Comparison of ENCODE assay signal across 9 cellular contexts in genomic region chr9:135504262-135505229, GRCh38. TPM values are rescaled to one million over a fixed set of nuclear protein-coding genes. Genes with fewer than 3 reads are reported as not detected.
DNase-seq lines count a peak whose midpoint lies in the region; ATAC-seq and TF ChIP-seq lines count a peak whose summit lies in the region.
"Had no signal": no experiment of that assay in that cellular context is flagged by ENCODE, and none has a peak within 500 bp of the region (broad histone marks: within the 10 kb centered on the region; RNA-seq: fewer than 3 reads in every experiment).

No MANE protein-coding gene starts in this region.

- H3K27ac ChIP-seq in Peyer's patch = no peak overlapping the region
- no peak overlapping the region for H3K27ac ChIP-seq in psoas muscle
- H3K27ac ChIP-seq: skin epidermis had no signal

- WGBS in psoas muscle, 3 donors = 62 to 67% (median 63%) methylated on average over 21 of the region's 21 CpGs

- intact Hi-C loops in psoas muscle (cut with DNase I) = loop anchor here in 1 of 2 donors (10.0 kb wide), 1 partner anchor 1370 kb away; the partner anchor contains the start of gene WDR5

- H3K36me3 ChIP-seq in Peyer's patch (peaks cover 0 to 26% (median 0%) of the 10 kb centered on the region in 3 donors), psoas muscle (ENCODE audit: insufficient read depth in 1 of 2, low read depth in 1 of 2) (peaks cover 0 to 32% of the 10 kb centered on the region in 2 donors)

- no peaks in the 10 kb centered on the region for H3K27me3 ChIP-seq in Peyer's patch
- peaks cover 0 to 4% (median 0%) of the 10 kb centered on the region in 3 donors for H3K27me3 ChIP-seq in psoas muscle (ENCODE audit: insufficient read depth in 3 of 3, low read length in 2 of 3)

- no peak for TF ChIP-seq POLR2A in Peyer's patch (IDR thresholded peaks at IDR 0.05)

- no peak overlapping the region for H3K4me3 ChIP-seq in Peyer's patch
- H3K4me3 ChIP-seq in psoas muscle = no peak overlapping the region
- H3K4me3 ChIP-seq: skin epidermis had no signal

- peaks cover 3 to 15% (median 10%) of the 10 kb centered on the region in 4 donors for H3K4me1 ChIP-seq in Peyer's patch
- H3K4me1 ChIP-seq in psoas muscle = peaks cover 10% of the 10 kb centered on the region

- TF ChIP-seq CTCF in GM20000 (IDR thresholded peaks at IDR 0.05; ENCODE audit: extremely low read depth, missing control alignments) (peak; percentile 84), Peyer's patch (IDR thresholded peaks at IDR 0.05) (peak in 5 of 6 experiments; percentile 56 to 68 (median 61)), psoas muscle (IDR thresholded peaks at IDR 0.05) (peak; percentile 64)

- H3K9me3 ChIP-seq in Peyer's patch (no peaks in the 10 kb centered on the region), psoas muscle (peaks cover 4% of the 10 kb centered on the region)

- peak in 1 of 4 donors; percentile 21 for ATAC-seq in psoas muscle
- no peak for ATAC-seq in GM19395 (IDR thresholded peaks at IDR 0.05; ENCODE audit: unreplicated experiment)
- ATAC-seq in GM18520 (IDR thresholded peaks at IDR 0.05; ENCODE audit: unreplicated experiment) = no peak

- peak; percentile 81 for DNase-seq in Ammon's horn (ENCODE audit: low spot score)
- peak; percentile 79 for DNase-seq in GM20000 (ENCODE audit: low spot score)
- peak; percentile 44 to 83 (median 72) for DNase-seq in Peyer's patch
- DNase-seq in activated naive CD4-positive, alpha-beta T cell treated with Interleukin-2 at 50 U/mL for 16 hours = peak; percentile 64
- peak; percentile 56 for DNase-seq in glomerular visceral epithelial cell (ENCODE audit: extremely low spot score)
- peak; percentile 57 to 71 for DNase-seq in psoas muscle

RNA-seq across cellular contexts. Expression of gene MRPS2, which starts 4.1 kb away (rescaled TPM):
- total RNA-seq in Peyer's patch (10 to 100 TPM; 22.3 to 42.7 (median 32.4) TPM), psoas muscle (10 to 100 TPM; 36.8 to 47.1 (median 41.5) TPM)
- 10 to 100 TPM; 57.7 to 78.8 (median 65.5) TPM for polyA plus RNA-seq in psoas muscle

RNA-seq across cellular contexts. Expression of gene LCN1, which starts 16.7 kb away (rescaled TPM):
- total RNA-seq in Peyer's patch (not detected), psoas muscle (under 1 TPM in 1 of 4 donors, not detected in 3; 0.71 TPM)
- polyA plus RNA-seq in psoas muscle = not detected

RNA-seq across cellular contexts. Expression of gene PPP1R26, which starts 25.0 kb away (rescaled TPM):
- 10 to 100 TPM; 12.4 to 34.0 (median 18.7) TPM for total RNA-seq in Peyer's patch
- total RNA-seq in psoas muscle = 1 to 10 TPM; 3.0 to 9.5 (median 4.8) TPM
- 1 to 10 TPM; 2.0 to 5.3 (median 3.4) TPM for polyA plus RNA-seq in psoas muscle

RNA-seq across cellular contexts. Expression of gene OBP2A, which starts 41.4 kb away (rescaled TPM):
- total RNA-seq in Peyer's patch (not detected), psoas muscle (not detected)
- not detected for polyA plus RNA-seq in psoas muscle

RNA-seq across cellular contexts. Expression of gene PAEP, which starts 57.0 kb away (rescaled TPM):
- total RNA-seq in Peyer's patch (not detected), psoas muscle (not detected)
- not detected for polyA plus RNA-seq in psoas muscle
